In genomic region chr14:35482994-35483515, GRCh38 we compare ENCODE assay signal across 23 cellular contexts. TPM values are rescaled to one million over a fixed set of nuclear protein-coding genes. Genes with fewer than 3 reads are reported as not detected.
"Had no signal": no experiment of that assay in that cellular context is flagged by ENCODE, and none has a peak within 500 bp of the region (broad histone marks: within the 10 kb centered on the region; RNA-seq: fewer than 3 reads in every experiment).

No MANE protein-coding gene starts in this region.

- H3K27ac ChIP-seq: foreskin keratinocyte, hepatocyte, left ventricle myocardium inferior, lower lobe of right lung, pancreas, prostate gland, right lobe of liver, suprapubic skin, thyroid gland had no signal

- H2AFZ ChIP-seq: hepatocyte had no signal

- H3K4me1 ChIP-seq: foreskin keratinocyte, left ventricle myocardium inferior, lower lobe of right lung, pancreas, prostate gland, right lobe of liver, suprapubic skin, thyroid gland had no signal

- H3K36me3 ChIP-seq: left ventricle myocardium inferior, lower lobe of right lung, pancreas, prostate gland, right lobe of liver, suprapubic skin, thyroid gland had no signal

- H3K4me3 ChIP-seq: hepatocyte, left ventricle myocardium inferior, lower lobe of right lung, pancreas, prostate gland, right lobe of liver, suprapubic skin, thyroid gland had no signal

- H3K27me3 ChIP-seq: pancreas, right lobe of liver, thyroid gland had no signal

- FAIRE-seq: colon, kidney, pancreas, urothelium cell line had no signal

- DNase-seq: endodermal cell; foreskin keratinocyte; head of caudate nucleus; kidney; left cardiac atrium; left ventricle myocardium inferior; lower lobe of right lung; midbrain; occipital lobe; pancreas; retina; right lobe of liver; stimulated activated CD4-positive, alpha-beta T cell treated with anti-CD3 and anti-CD28 coated beads, Interleukin-4, amount 100 ng/mL, for 1 hour; stimulated activated CD8-positive, alpha-beta memory T cell treated with anti-CD3 and anti-CD28 coated beads, Interleukin-4, amount 100 ng/mL, for 48 hours; stimulated activated naive CD8-positive, alpha-beta T cell treated with anti-CD3 and anti-CD28 coated beads, Interleukin-15, Interleukin-2, amounts not matched to agents 100 U/mL and 50 U/mL, for 24 hours; thyroid gland had no signal

- H3K9me3 ChIP-seq: lower lobe of right lung, pancreas, prostate gland, right lobe of liver, suprapubic skin, thyroid gland had no signal

- ATAC-seq: esophagus mucosa; foreskin keratinocyte; left cardiac atrium; lower lobe of right lung; pancreas; right lobe of liver; stimulated activated effector memory CD8-positive, alpha-beta T cell treated with anti-CD3 and anti-CD28 coated beads, Interleukin-12 subunit alpha, Interleukin-12 subunit beta, amount 100 ng/mL, for 72 hours; stimulated activated naive CD8-positive, alpha-beta T cell treated with anti-CD3 and anti-CD28 coated beads, Interleukin-15, Interleukin-2, amounts not matched to agents 100 U/mL and 50 U/mL, for 24 hours had no signal

- H3K4me2 ChIP-seq: hepatocyte had no signal

- H3K79me2 ChIP-seq: hepatocyte had no signal

RNA-seq across cellular contexts. Expression of gene INSM2, which starts 50.9 kb away (rescaled TPM):
- total RNA-seq: esophagus mucosa, foreskin keratinocyte, hepatocyte, kidney, left cardiac atrium, left ventricle myocardium inferior, lower lobe of right lung, pancreas, right lobe of liver, suprapubic skin, thyroid gland had no signal
- polyA plus RNA-seq: foreskin keratinocyte, hepatocyte, pancreas had no signal
